11 cellular contexts compared by ENCODE assay signal in genomic region chr7:29479606-29480200, GRCh38.
DNase-seq lines count a peak whose midpoint lies in the region; ATAC-seq, FAIRE-seq and TF ChIP-seq lines count a peak whose summit lies in the region.
"Had no signal": no experiment of that assay in that cellular context is flagged by ENCODE, and none has a peak within 500 bp of the region (broad histone marks: within the 10 kb centered on the region; RNA-seq: fewer than 3 reads in every experiment).

No MANE protein-coding gene starts in this region.

- TF ChIP-seq RAD21 in HepG2 (CRISPR knock-in tag; IDR thresholded peaks at IDR 0.05), result no peak

- H3K27me3 ChIP-seq in HepG2 (ENCODE audit: control insufficient read depth in 1 of 2, insufficient read depth in 2 of 2, low read length in 2 of 2) (no peaks in the 10 kb centered on the region), osteoblast (ENCODE audit: insufficient read depth, low read length) (no peaks in the 10 kb centered on the region)
- no peaks in the 10 kb centered on the region for H3K27me3 ChIP-seq in CD4-positive, alpha-beta memory T cell (ENCODE audit: insufficient read depth, low read length)

- H3K27ac ChIP-seq in HepG2 (ENCODE audit: extremely low read length, insufficient read depth, low read length) (peak overlapping the region; percentile 43), osteoblast (ENCODE audit: low read depth, low read length) (no peak overlapping the region)
- no peak overlapping the region for H3K27ac ChIP-seq in CD4-positive, alpha-beta memory T cell (ENCODE audit: low read depth, low read length)
- H3K27ac ChIP-seq: GM23248 had no signal

- no peak for TF ChIP-seq POLR2A in HepG2 (IDR thresholded peaks at IDR 0.05; ENCODE audit: insufficient read depth in 1 of 2, low read depth in 2 of 2, low read length in 2 of 2)

- no peak overlapping the region for H3K4me2 ChIP-seq in HepG2 (ENCODE audit: low read depth, low read length)
- no peak overlapping the region for H3K4me2 ChIP-seq in osteoblast (ENCODE audit: insufficient read depth, low read length)

- 78% methylated on average over 15 of the region's 15 CpGs for WGBS in HepG2 (ENCODE audit: low lambda C conversion rate)

- H3K4me3 ChIP-seq in HepG2 (replicated peaks in 1 of 3; ENCODE audit: insufficient read depth in 1 of 3, low read depth in 2 of 3, low read length in 3 of 3), result no peak overlapping the region
- no peak overlapping the region for H3K4me3 ChIP-seq in osteoblast (ENCODE audit: insufficient read depth, low read length)
- H3K4me3 ChIP-seq in CD4-positive, alpha-beta memory T cell (ENCODE audit: low read length in 2 of 2), result no peak overlapping the region
- H3K4me3 ChIP-seq: GM23248 had no signal

- peak; percentile 58 for DNase-seq in G401 (ENCODE audit: low spot score)
- peak; percentile 44 for DNase-seq in epidermal melanocyte (ENCODE audit: insufficient read length, low spot score)
- no peak for DNase-seq in HepG2 (ENCODE audit: low spot score)
- DNase-seq in retina, result peak; percentile 70
- no peak for DNase-seq in osteoblast (ENCODE audit: insufficient read length, low spot score, missing footprints)
- no peak for DNase-seq in T-cell
- DNase-seq in KG1 (lab: John Stamatoyannopoulos, UW), result no peak
- no peak for DNase-seq in CD4-positive, alpha-beta memory T cell
- DNase-seq: activated CD8-positive, alpha-beta memory T cell treated with anti-CD3 and anti-CD28 coated beads, Interleukin-2, amount 50 U/mL, for 4 hours; GM23248; natural killer cell had no signal

- no peak overlapping the region for H3K27ac Mint-ChIP-seq in T-cell
- no peak overlapping the region for H3K27ac Mint-ChIP-seq in CD4-positive, alpha-beta memory T cell
- H3K27ac Mint-ChIP-seq: natural killer cell had no signal

- H2AFZ ChIP-seq in HepG2 (ENCODE audit: low read length), result no peak overlapping the region
- H2AFZ ChIP-seq in osteoblast (ENCODE audit: low read length), result no peak overlapping the region
- H2AFZ ChIP-seq: GM23248 had no signal

- H3K4me1 ChIP-seq in HepG2 (ENCODE audit: insufficient read depth, low read length) (peaks cover 72% of the 10 kb centered on the region), osteoblast (ENCODE audit: insufficient read depth, low read length) (no peaks in the 10 kb centered on the region)
- no peaks in the 10 kb centered on the region for H3K4me1 ChIP-seq in CD4-positive, alpha-beta memory T cell (ENCODE audit: insufficient read depth, low read length)

- POLR2A ChIA-PET in HepG2 (lab: Yijun Ruan, JAX), result interaction anchor here (1.2 kb wide), 1 partner anchor 9 kb away, joined by 3 read pairs; no protein-coding TSS in a partner anchor
- POLR2A ChIA-PET in T-cell (lab: Charles Lee), result no interaction called here
- POLR2A ChIA-PET in CD4-positive, alpha-beta memory T cell (lab: Charles Lee; ENCODE audit: partially characterized antibody), result no interaction called here

- H3K4me3 Mint-ChIP-seq in T-cell, result no peak overlapping the region
- no peak overlapping the region for H3K4me3 Mint-ChIP-seq in CD4-positive, alpha-beta memory T cell
- H3K4me3 Mint-ChIP-seq: natural killer cell had no signal

- H3K36me3 Mint-ChIP-seq in T-cell, result no peaks in the 10 kb centered on the region
- no peaks in the 10 kb centered on the region for H3K36me3 Mint-ChIP-seq in CD4-positive, alpha-beta memory T cell
- H3K36me3 Mint-ChIP-seq: natural killer cell had no signal

- CTCF ChIA-PET in HepG2 (lab: Yijun Ruan, JAX; ENCODE audit: low intra/inter-chr PET ratio, low total read pairs) (no interaction called here), T-cell (lab: Charles Lee) (no interaction called here)
- CTCF ChIA-PET in CD4-positive, alpha-beta memory T cell (lab: Charles Lee; ENCODE audit: partially characterized antibody), result no interaction called here

- H3K9ac ChIP-seq in HepG2 (ENCODE audit: insufficient read depth, low read depth, low read length), result no peak overlapping the region
- H3K9ac ChIP-seq: GM23248 had no signal

- no peaks in the 10 kb centered on the region for H3K4me1 Mint-ChIP-seq in T-cell
- H3K4me1 Mint-ChIP-seq in CD4-positive, alpha-beta memory T cell, result no peaks in the 10 kb centered on the region
- H3K4me1 Mint-ChIP-seq: natural killer cell had no signal

- no TSS peak for BruUV-seq in HepG2 (replicated peaks; lab: Mats Ljungman, UMichigan)

- no peaks in the 10 kb centered on the region for H3K79me2 ChIP-seq in HepG2 (ENCODE audit: insufficient read depth, low read length)
- no peaks in the 10 kb centered on the region for H3K79me2 ChIP-seq in osteoblast (ENCODE audit: insufficient read depth, low read length)

- H3K36me3 ChIP-seq in HepG2 (replicated peaks in 1 of 2; ENCODE audit: control insufficient read depth in 1 of 2, insufficient read depth in 2 of 2, low read length in 2 of 2) (no peaks in the 10 kb centered on the region; a peak in 2 of 5 replicates), osteoblast (ENCODE audit: insufficient read depth, low read length) (no peaks in the 10 kb centered on the region)
- no peaks in the 10 kb centered on the region for H3K36me3 ChIP-seq in CD4-positive, alpha-beta memory T cell (ENCODE audit: insufficient read depth, low read length)

- intact Hi-C loops in HepG2 (cut with micrococcal nuclease; ENCODE audit: unreplicated experiment), result loop anchor here (5.0 kb wide), 1 partner anchor 208 kb away; no protein-coding TSS in a partner anchor
- intact Hi-C loops in CD4-positive, alpha-beta memory T cell (cut with micrococcal nuclease), result no loop called here

- ATAC-seq in HepG2 (no peak), T-cell (replicated peaks in 1 of 4) (no peak)
- ATAC-seq: natural killer cell had no signal

- TF ChIP-seq EP300 in HepG2 (IDR thresholded peaks at IDR 0.05; ENCODE audit: low read depth in 2 of 2, low read length in 2 of 2) (no peak), HepG2 (CRISPR knock-in tag; IDR thresholded peaks at IDR 0.05; ENCODE audit: borderline replicate concordance) (no peak)

- in situ Hi-C loops in G401 (cut with HindIII; ENCODE audit: low sequenced_read_pairs) (no loop called here), HepG2 (cut with HindIII; ENCODE audit: extremely low pct_ligation_motif_present, low pct_unique_long_range_greater_than_20kb) (no loop called here)

- H3K27me3 Mint-ChIP-seq in T-cell, result no peaks in the 10 kb centered on the region
- H3K27me3 Mint-ChIP-seq in CD4-positive, alpha-beta memory T cell, result no peaks in the 10 kb centered on the region

- H3K9me3 ChIP-seq in HepG2 (ENCODE audit: low read length) (no peaks in the 10 kb centered on the region), osteoblast (ENCODE audit: low read depth, low read length) (no peaks in the 10 kb centered on the region)
- no peaks in the 10 kb centered on the region for H3K9me3 ChIP-seq in CD4-positive, alpha-beta memory T cell (ENCODE audit: control insufficient read depth in 1 of 2, low read length in 2 of 2)

- no peak for TF ChIP-seq CTCF in HepG2 (CRISPR knock-in tag; IDR thresholded peaks at IDR 0.05)
- no peak for TF ChIP-seq CTCF in osteoblast (IDR thresholded peaks at IDR 0.05; ENCODE audit: extremely low read depth, low read depth, low read length)

- FAIRE-seq in HepG2 (lab: Jason Lieb, UNC), result no peak

- no peaks in the 10 kb centered on the region for H3K9me3 Mint-ChIP-seq in T-cell
- H3K9me3 Mint-ChIP-seq in CD4-positive, alpha-beta memory T cell, result no peaks in the 10 kb centered on the region
- H3K9me3 Mint-ChIP-seq: natural killer cell had no signal

- H4K20me1 ChIP-seq in HepG2 (ENCODE audit: insufficient read depth, low read length), result no peaks in the 10 kb centered on the region
- H4K20me1 ChIP-seq in osteoblast (ENCODE audit: insufficient read depth, low read length), result no peaks in the 10 kb centered on the region

TF ChIP-seq in HepG2, 621 proteins besides CTCF, POLR2A, EP300 and RAD21 (continues in another document):
- no peak for TF ChIP-seq POGZ (CRISPR knock-in tag; IDR thresholded peaks at IDR 0.05)
- no peak for TF ChIP-seq ZMYM2 (CRISPR knock-in tag; IDR thresholded peaks at IDR 0.05)
- no peak for TF ChIP-seq TFAP4 (IDR thresholded peaks at IDR 0.05; ENCODE audit: borderline replicate concordance, low read depth)
- TF ChIP-seq IRF9 (CRISPR knock-in tag; IDR thresholded peaks at IDR 0.05; ENCODE audit: borderline replicate concordance), result no peak
- no peak for TF ChIP-seq ZSCAN22 (CRISPR knock-in tag; IDR thresholded peaks at IDR 0.05)
- no peak for TF ChIP-seq ZNF143 (CRISPR knock-in tag; IDR thresholded peaks at IDR 0.05)
- no peak for TF ChIP-seq MTF2 (CRISPR knock-in tag; IDR thresholded peaks at IDR 0.05; ENCODE audit: borderline replicate concordance)
- TF ChIP-seq LBX2 (CRISPR knock-in tag; IDR thresholded peaks at IDR 0.05; ENCODE audit: borderline replicate concordance), result no peak
- TF ChIP-seq ZNF768 (CRISPR knock-in tag; IDR thresholded peaks at IDR 0.05), result no peak
- TF ChIP-seq ZNF550 (CRISPR knock-in tag; IDR thresholded peaks at IDR 0.05; ENCODE audit: borderline replicate concordance), result no peak

Comparison
In these comparisons a context has a peak if more than half of its experiments do, and no peak if none do; other contexts are left out.
1. DNase-seq: peak in G401 (single experiment), epidermal melanocyte (single experiment) and retina (single experiment); none in HepG2 (single experiment), osteoblast (single experiment), T-cell (0 of 34), KG1 (single experiment) and CD4-positive, alpha-beta memory T cell (0 of 5).